Comparison of ENCODE assay signal across 10 cellular contexts in genomic region chr16:74577882-74578366, GRCh38. TPM values are rescaled to one million over a fixed set of nuclear protein-coding genes. Genes with fewer than 3 reads are reported as not detected.
A peak's percentile ranks its signal among the peaks of the same experiment; 100 is the strongest.
DNase-seq lines count a peak whose midpoint lies in the region; ATAC-seq and TF ChIP-seq lines count a peak whose summit lies in the region.
"Had no signal": no experiment of that assay in that cellular context is flagged by ENCODE, and none has a peak within 500 bp of the region (broad histone marks: within the 10 kb centered on the region; RNA-seq: fewer than 3 reads in every experiment).

No MANE protein-coding gene starts in this region.

- peak overlapping the region; percentile 62 for H3K27ac Mint-ChIP-seq in activated T-cell treated with anti-CD3 and anti-CD28 coated beads, Interleukin-2, amount 50 U/mL, for 72 hours
- peak overlapping the region; percentile 68 for H3K27ac Mint-ChIP-seq in chondrocyte (ENCODE audit: unreplicated experiment)
- peak overlapping the region; percentile 40 to 91 for H3K27ac Mint-ChIP-seq in stimulated activated naive CD8-positive, alpha-beta T cell treated with anti-CD3 and anti-CD28 coated beads, Interleukin-15, amount 100 ng/mL, for 72 hours

- H3K27me3 Mint-ChIP-seq in activated T-cell treated with anti-CD3 and anti-CD28 coated beads, Interleukin-2, amount 50 U/mL, for 72 hours (ENCODE audit: low read depth) = no peaks in the 10 kb centered on the region
- H3K27me3 Mint-ChIP-seq in chondrocyte (ENCODE audit: low read depth) = no peaks in the 10 kb centered on the region
- no peaks in the 10 kb centered on the region for H3K27me3 Mint-ChIP-seq in stimulated activated naive CD8-positive, alpha-beta T cell treated with anti-CD3 and anti-CD28 coated beads, Interleukin-15, amount 100 ng/mL, for 72 hours

- TF ChIP-seq CTCF in chondrocyte (IDR thresholded peaks at IDR 0.05) = no peak

- peak overlapping the region; percentile 44 to 53 for H3K4me3 Mint-ChIP-seq in activated T-cell treated with anti-CD3 and anti-CD28 coated beads, Interleukin-2, amount 50 U/mL, for 72 hours
- H3K4me3 Mint-ChIP-seq in chondrocyte (ENCODE audit: unreplicated experiment) = no peak overlapping the region
- H3K4me3 Mint-ChIP-seq in stimulated activated naive CD8-positive, alpha-beta T cell treated with anti-CD3 and anti-CD28 coated beads, Interleukin-15, amount 100 ng/mL, for 72 hours = peak overlapping the region in 1 of 2 donors; percentile 42
- H3K4me3 Mint-ChIP-seq: neural crest cell had no signal

- no peaks in the 10 kb centered on the region for H3K9me3 Mint-ChIP-seq in activated T-cell treated with anti-CD3 and anti-CD28 coated beads, Interleukin-2, amount 50 U/mL, for 72 hours
- no peaks in the 10 kb centered on the region for H3K9me3 Mint-ChIP-seq in chondrocyte (ENCODE audit: low read depth)
- H3K9me3 Mint-ChIP-seq in stimulated activated naive CD8-positive, alpha-beta T cell treated with anti-CD3 and anti-CD28 coated beads, Interleukin-15, amount 100 ng/mL, for 72 hours = no peaks in the 10 kb centered on the region

- H3K36me3 Mint-ChIP-seq in activated T-cell treated with anti-CD3 and anti-CD28 coated beads, Interleukin-2, amount 50 U/mL, for 72 hours (ENCODE audit: insufficient read depth in 2 of 2) = peaks cover 2% of the 10 kb centered on the region in 2 donors
- no peaks in the 10 kb centered on the region for H3K36me3 Mint-ChIP-seq in chondrocyte (ENCODE audit: low read depth)

- H3K4me1 Mint-ChIP-seq in activated T-cell treated with anti-CD3 and anti-CD28 coated beads, Interleukin-2, amount 50 U/mL, for 72 hours (ENCODE audit: low read depth) = peaks cover 82% of the 10 kb centered on the region
- H3K4me1 Mint-ChIP-seq in chondrocyte (ENCODE audit: low read depth) = peaks cover 57% of the 10 kb centered on the region
- H3K4me1 Mint-ChIP-seq in stimulated activated naive CD8-positive, alpha-beta T cell treated with anti-CD3 and anti-CD28 coated beads, Interleukin-15, amount 100 ng/mL, for 72 hours = peaks cover 81% of the 10 kb centered on the region

- DNase-seq in activated T-cell treated with anti-CD3 and anti-CD28 coated beads, Interleukin-2, amount 50 U/mL, for 72 hours = no peak
- DNase-seq in activated T-cell treated with anti-CD3 and anti-CD28 coated beads for 4 hours (no peak), NOMO-1 treated with DMSO at 0.1 percent for 48 hours (lab: John Stamatoyannopoulos, UW; ENCODE audit: unreplicated experiment) (peak; percentile 49), chondrocyte (ENCODE audit: low spot score) (no peak)
- DNase-seq in stimulated activated naive CD8-positive, alpha-beta T cell treated with anti-CD3 and anti-CD28 coated beads, Interleukin-15, amount 100 ng/mL, for 72 hours = no peak
- no peak for DNase-seq in stimulated activated CD4-positive, alpha-beta T cell treated with anti-CD3 and anti-CD28 coated beads, Interleukin-1b, Interleukin-23, amount 100 ng/mL, for 48 hours
- DNase-seq: activated CD4-positive, alpha-beta T cell treated with anti-CD3 and anti-CD28 coated beads, Interleukin-2, amount 50 U/mL, for 4 hours had no signal

- ATAC-seq in activated T-cell treated with anti-CD3 and anti-CD28 coated beads, Interleukin-2, amount 50 U/mL, for 72 hours (replicated peaks in 1 of 2) = peak; percentile 83 to 84
- ATAC-seq in stimulated activated naive CD8-positive, alpha-beta T cell treated with anti-CD3 and anti-CD28 coated beads, Interleukin-15, amount 100 ng/mL, for 72 hours = peak; percentile 86
- no peak for ATAC-seq in GM19455 (IDR thresholded peaks at IDR 0.05; ENCODE audit: unreplicated experiment)
- ATAC-seq in HG03521 (IDR thresholded peaks at IDR 0.05; ENCODE audit: unreplicated experiment) = no peak

RNA-seq across cellular contexts. Expression of gene GLG1, which starts 29.0 kb away (rescaled TPM):
- total RNA-seq in activated T-cell treated with anti-CD3 and anti-CD28 coated beads, Interleukin-2, amount 50 U/mL, for 72 hours = 10 to 100 TPM; 67.4 to 72.3 TPM
- total RNA-seq in chondrocyte = 241 to 277 TPM (median 276 TPM) in 3 replicates

Comparison
In these comparisons a context has a peak if more than half of its experiments do, and no peak if none do; other contexts are left out.
1. ATAC-seq: peak in activated T-cell treated with anti-CD3 and anti-CD28 coated beads, Interleukin-2, amount 50 U/mL, for 72 hours (2 of 2) and stimulated activated naive CD8-positive, alpha-beta T cell treated with anti-CD3 and anti-CD28 coated beads, Interleukin-15, amount 100 ng/mL, for 72 hours (single experiment); none in GM19455 (single experiment) and HG03521 (single experiment).
2. Peak in every context shown above with its lines, with median percentiles within 50 percentile points of each other: H3K27ac Mint-ChIP-seq.